8 cellular contexts compared by ENCODE assay signal in genomic region chr6:3748208-3748701, GRCh38. TPM values are rescaled to one million over a fixed set of nuclear protein-coding genes. Genes with fewer than 3 reads are reported as not detected.
DNase-seq lines count a peak whose midpoint lies in the region; ATAC-seq, FAIRE-seq and TF ChIP-seq lines count a peak whose summit lies in the region.

No MANE protein-coding gene starts in this region.

- H3K4me2 ChIP-seq in PC-3 (ENCODE audit: low read length) (peak overlapping the region; percentile 97), astrocyte (ENCODE audit: low read length) (peak overlapping the region; percentile 91)

- H3K4me3 Mint-ChIP-seq in astrocyte (ENCODE audit: unreplicated experiment) = peak overlapping the region; percentile 91

- H3K36me3 Mint-ChIP-seq in astrocyte (ENCODE audit: low read depth, unreplicated experiment) = peaks cover 10% of the 10 kb centered on the region

- H3K27me3 Mint-ChIP-seq in astrocyte (ENCODE audit: low read depth, unreplicated experiment) = no peaks in the 10 kb centered on the region

- intact Hi-C loops in PC-3 (cut with micrococcal nuclease) = loop anchor here (1.0 to 2.0 kb wide), 6 partner anchors 78 to 242 kb away; partner anchors contain the start of gene FAM50B

- no peaks in the 10 kb centered on the region for H3F3A ChIP-seq in PC-3 (ENCODE audit: low read length, unreplicated experiment)

- peaks cover 45% of the 10 kb centered on the region for H3K4me1 Mint-ChIP-seq in astrocyte (ENCODE audit: low read depth, unreplicated experiment)

- H3K27ac Mint-ChIP-seq in astrocyte (ENCODE audit: unreplicated experiment) = peak overlapping the region; percentile 42

- POLR2A ChIA-PET in PC-3 (lab: Charles Lee; ENCODE audit: unreplicated experiment) = no interaction called here

- H3K4me3 ChIP-seq in HAP-1 (no peak overlapping the region), PC-3 (ENCODE audit: low read length) (peak overlapping the region; percentile 80; the same call in 1 of the 2 replicates), astrocyte (ENCODE audit: insufficient read depth, low read depth, low read length) (peak overlapping the region; percentile 78), skeletal muscle tissue (ENCODE audit: low read length in 3 of 3) (peak overlapping the region; percentile 26 to 52 (median 34))

- H3K27me3 ChIP-seq in HAP-1 (ENCODE audit: low read depth) = no peaks in the 10 kb centered on the region
- H3K27me3 ChIP-seq in PC-3 (ENCODE audit: low read length) = no peaks in the 10 kb centered on the region
- no peaks in the 10 kb centered on the region for H3K27me3 ChIP-seq in astrocyte (ENCODE audit: insufficient read depth, low read length)
- no peaks in the 10 kb centered on the region for H3K27me3 ChIP-seq in skeletal muscle tissue (ENCODE audit: control insufficient read depth in 3 of 3, insufficient read depth in 3 of 3, low read length in 3 of 3)

- CTCF ChIA-PET in PC-3 (lab: Charles Lee) = interaction anchor here (0.6 to 2.1 kb wide), 6 partner anchors 61 to 403 kb away, joined by 3 to 9 read pairs (median 6); partner anchors contain the start of gene FAM50B

- H3K79me2 ChIP-seq in PC-3 (ENCODE audit: low read length) (peaks cover 84% of the 10 kb centered on the region), astrocyte (ENCODE audit: insufficient read depth, low read length) (peaks cover 83% of the 10 kb centered on the region)

- TF ChIP-seq CTCF in PC-3 (conservative IDR thresholded peaks at IDR 0.05; ENCODE audit: low read depth, low read length) (peak; percentile 90), astrocyte (IDR thresholded peaks at IDR 0.05; ENCODE audit: insufficient read depth, low read depth, low read length) (peak; percentile 71)

- H3K9me3 Mint-ChIP-seq in astrocyte (ENCODE audit: unreplicated experiment) = no peaks in the 10 kb centered on the region

- H3K36me3 ChIP-seq in HAP-1 (replicated peaks) (no peaks in the 10 kb centered on the region), PC-3 (ENCODE audit: low read depth, low read length) (no peaks in the 10 kb centered on the region), astrocyte (ENCODE audit: insufficient read depth, low read length) (peaks cover 13% of the 10 kb centered on the region), skeletal muscle tissue (ENCODE audit: control insufficient read depth in 3 of 3, insufficient read depth in 3 of 3, low read length in 3 of 3) (peaks cover 0 to 3% (median 0%) of the 10 kb centered on the region in 3 donors)

- peaks cover 6% of the 10 kb centered on the region for H4K20me1 ChIP-seq in PC-3 (ENCODE audit: low read length)
- peaks cover 70% of the 10 kb centered on the region for H4K20me1 ChIP-seq in astrocyte (ENCODE audit: insufficient read depth, low read length)

- peak overlapping the region; percentile 70; the same call in 1 of the 2 replicates for H3K27ac ChIP-seq in PC-3 (ENCODE audit: low read length)
- peak overlapping the region; percentile 84 for H3K27ac ChIP-seq in astrocyte (ENCODE audit: low read depth, low read length)
- H3K27ac ChIP-seq in skeletal muscle tissue (ENCODE audit: low read depth, low read length) = peak overlapping the region; percentile 94

- H3K9me3 ChIP-seq in HAP-1 (no peaks in the 10 kb centered on the region), PC-3 (ENCODE audit: low read length) (no peaks in the 10 kb centered on the region), astrocyte (ENCODE audit: insufficient read depth, low read depth, low read length) (no peaks in the 10 kb centered on the region), skeletal muscle tissue (ENCODE audit: control insufficient read depth in 3 of 3, low read length in 3 of 3) (no peaks in the 10 kb centered on the region)

- in situ Hi-C loops in HAP-1 (cut with MboI; ENCODE audit: low sequenced_read_pairs) = loop anchor here (5.0 to 10.0 kb wide), 2 partner anchors 239 to 407 kb away; no protein-coding TSS in a partner anchor

- H3K9me2 ChIP-seq in PC-3 (replicated peaks; ENCODE audit: low read length) = no peaks in the 10 kb centered on the region

- H3K9ac ChIP-seq in PC-3 (ENCODE audit: low read length) (0 out of 2 replicates have a peak overlapping the region, but pooled peaks have one; percentile 10), astrocyte (ENCODE audit: low read length) (peak overlapping the region; percentile 96), skeletal muscle tissue (ENCODE audit: low read depth in 1 of 3, low read length in 3 of 3) (peak overlapping the region in 1 of 3 donors; percentile 47)

- H2AFZ ChIP-seq in PC-3 (ENCODE audit: low read length) (no peak overlapping the region), astrocyte (ENCODE audit: low read depth, low read length) (no peak overlapping the region)

- DNase-seq in COLO668 (lab: John Stamatoyannopoulos, UW; ENCODE audit: unreplicated experiment) = peak; percentile 52
- DNase-seq in HAP-1 (ENCODE audit: low spot score in 2 of 2) = peak; percentile 44 to 80
- DNase-seq in PC-3 = peak; percentile 90
- peak; percentile 68 for DNase-seq in astrocyte (ENCODE audit: low read depth)
- DNase-seq in hepatic stellate cell (ENCODE audit: low spot score) = peak; percentile 97
- DNase-seq in T-helper 9 cell = no peak

- H3K4me1 ChIP-seq in HAP-1 = peaks cover 11% of the 10 kb centered on the region
- peaks cover 24% of the 10 kb centered on the region for H3K4me1 ChIP-seq in PC-3 (ENCODE audit: insufficient read depth, low read length)
- H3K4me1 ChIP-seq in astrocyte (ENCODE audit: insufficient read depth, low read length) = peaks cover 41% of the 10 kb centered on the region
- H3K4me1 ChIP-seq in skeletal muscle tissue (ENCODE audit: control insufficient read depth in 3 of 3, insufficient read depth in 3 of 3, low read length in 3 of 3) = peaks cover 53 to 68% (median 64%) of the 10 kb centered on the region in 3 donors

- no TSS peak for BruUV-seq in PC-3 (replicated peaks; lab: Mats Ljungman, UMichigan)

- peak; percentile 54 for ATAC-seq in PC-3
- no peak for ATAC-seq in HG02870 (IDR thresholded peaks at IDR 0.05; ENCODE audit: unreplicated experiment)

- peak; percentile 45 for FAIRE-seq in astrocyte (lab: Jason Lieb, UNC)

RNA-seq across cellular contexts. Expression of gene PXDC1, which starts 3.3 kb away (rescaled TPM):
- total RNA-seq in PC-3 (2014; rRNA removed) (46.2 and 59.8 TPM in 2 replicates), astrocyte (58.2 and 64.4 TPM in 2 replicates), skeletal muscle tissue (14.1 TPM)
